ENCODE assay signal across 13 cellular contexts in the genomic region with DNA sequence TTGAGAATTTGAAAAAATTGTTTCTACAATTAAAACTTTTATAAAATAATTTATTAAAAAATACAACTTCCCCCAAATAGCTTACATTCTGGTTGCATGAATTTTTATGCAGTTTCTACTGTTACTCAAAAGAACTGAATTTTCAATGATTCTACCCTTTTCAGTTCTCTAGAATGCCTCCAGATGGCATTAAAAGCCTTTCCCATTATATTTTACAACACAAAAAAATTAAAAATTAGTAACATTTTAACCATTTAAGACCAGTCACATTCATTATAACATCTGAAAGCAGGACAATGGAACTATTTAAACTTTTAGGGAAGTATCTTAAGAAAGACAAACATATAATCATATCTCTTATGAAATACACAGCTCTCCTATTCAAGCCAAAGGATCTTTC.
DNase-seq lines count a peak whose midpoint lies in the region; ATAC-seq, FAIRE-seq and TF ChIP-seq lines count a peak whose summit lies in the region.
"Had no signal": no experiment of that assay in that cellular context is flagged by ENCODE, and none has a peak within 500 bp of the region (broad histone marks: within the 10 kb centered on the region; RNA-seq: fewer than 3 reads in every experiment).

No MANE protein-coding gene starts in this region.

- TF ChIP-seq CTCF in fibroblast of pulmonary artery (IDR thresholded peaks at IDR 0.05; ENCODE audit: low read length, missing control alignments) = peak; percentile 29
- TF ChIP-seq CTCF in testis (IDR thresholded peaks at IDR 0.05) = peak in 2 of 3 experiments; percentile 3 to 18

- no peak overlapping the region for H3K27ac ChIP-seq in testis
- no peak overlapping the region for H3K27ac ChIP-seq in neuronal stem cell (replicated peaks; ENCODE audit: low read length)
- H3K27ac ChIP-seq: sigmoid colon, thyroid gland had no signal

- no peak overlapping the region for H3K14ac ChIP-seq in neuronal stem cell (ENCODE audit: low read length)

- ATAC-seq in HG02642 (IDR thresholded peaks at IDR 0.05; ENCODE audit: poor library complexity, unreplicated experiment) = no peak
- ATAC-seq in HG03469 (IDR thresholded peaks at IDR 0.05; ENCODE audit: unreplicated experiment) = no peak

- H3K79me1 ChIP-seq in neuronal stem cell (ENCODE audit: low read depth, low read length) = no peaks in the 10 kb centered on the region

- H3K27me3 ChIP-seq in testis (no peaks in the 10 kb centered on the region), neuronal stem cell (ENCODE audit: control insufficient read depth in 3 of 3, insufficient read depth in 3 of 3, low read depth in 1 of 3, low read length in 3 of 3) (no peaks in the 10 kb centered on the region)
- H3K27me3 ChIP-seq: sigmoid colon, thyroid gland had no signal

- H3K18ac ChIP-seq in neuronal stem cell (ENCODE audit: low read length) = no peak overlapping the region

- TF ChIP-seq POLR2A in testis (IDR thresholded peaks at IDR 0.05) = no peak

- H3K4ac ChIP-seq in neuronal stem cell (ENCODE audit: low read length) = no peak overlapping the region

- no peaks in the 10 kb centered on the region for H3K4me1 ChIP-seq in testis
- peaks cover 0 to 8% of the 10 kb centered on the region in 2 donors for H3K4me1 ChIP-seq in neuronal stem cell (ENCODE audit: control insufficient read depth in 2 of 2, insufficient read depth in 1 of 2, low read depth in 1 of 2, low read length in 2 of 2)
- H3K4me1 ChIP-seq: thyroid gland had no signal

- FAIRE-seq in RCC 7860 (lab: Jason Lieb, UNC) = peak; percentile 56

- H4K91ac ChIP-seq in neuronal stem cell (ENCODE audit: low read depth, low read length, poor library complexity) = no peak overlapping the region

- H3K4me3 ChIP-seq in fibroblast of pulmonary artery (replicated peaks; ENCODE audit: low read depth, low read length) (no peak overlapping the region), testis (no peak overlapping the region), neuronal stem cell (ENCODE audit: low read length in 2 of 2) (no peak overlapping the region)
- H3K4me3 ChIP-seq: sigmoid colon, thyroid gland had no signal

- no peak overlapping the region for H3K4me2 ChIP-seq in neuronal stem cell (ENCODE audit: insufficient read depth, low read length, poor library complexity, severe bottlenecking)

- H3K36me3 ChIP-seq in testis (ENCODE audit: low read depth, missing control alignments) (no peaks in the 10 kb centered on the region), neuronal stem cell (replicated peaks in 1 of 2; ENCODE audit: control insufficient read depth in 2 of 2, insufficient read depth in 2 of 2, low read length in 2 of 2) (no peaks in the 10 kb centered on the region)
- H3K36me3 ChIP-seq: sigmoid colon, thyroid gland had no signal

- intact Hi-C loops in testis (cut with DNase I; ENCODE audit: low total_unique reads) = no loop called here

- H3K9me3 ChIP-seq in testis (no peaks in the 10 kb centered on the region), neuronal stem cell (replicated peaks in 1 of 2; ENCODE audit: control insufficient read depth in 2 of 2, insufficient read depth in 1 of 2, low read depth in 1 of 2, low read length in 2 of 2) (peaks cover 2 to 6% of the 10 kb centered on the region in 2 donors)
- H3K9me3 ChIP-seq: thyroid gland had no signal

- H2BK15ac ChIP-seq in neuronal stem cell (ENCODE audit: low read length) = no peak overlapping the region

- no peak overlapping the region for H2AFZ ChIP-seq in neuronal stem cell (ENCODE audit: low read length)

- peak; percentile 6 for DNase-seq in SKM-1 treated with dmso at 0.1 percent for 144 hours (lab: John Stamatoyannopoulos, UW; ENCODE audit: unreplicated experiment)
- no peak for DNase-seq in SKM-1 (lab: John Stamatoyannopoulos, UW; ENCODE audit: unreplicated experiment)
- no peak for DNase-seq in RCC 7860 (ENCODE audit: low spot score)
- no peak for DNase-seq in fibroblast of pulmonary artery (ENCODE audit: low read depth)
- DNase-seq in testis = no peak
- DNase-seq in neuronal stem cell (ENCODE audit: low spot score) = no peak
- DNase-seq: activated CD4-positive, alpha-beta T cell treated with anti-CD3 and anti-CD28 coated beads, Interleukin-2, amount 50 U/mL, for 48 hours; dermis blood vessel endothelial cell; NCI-H69; sigmoid colon; thyroid gland had no signal

- H2BK120ac ChIP-seq in neuronal stem cell (ENCODE audit: low read depth, low read length) = no peak overlapping the region

- H2AK5ac ChIP-seq in neuronal stem cell (ENCODE audit: low read depth, low read length) = no peak overlapping the region

- no peak overlapping the region for H3K9ac ChIP-seq in neuronal stem cell (ENCODE audit: low read depth, low read length, poor library complexity)

- no peak overlapping the region for H2BK12ac ChIP-seq in neuronal stem cell (ENCODE audit: low read length)

- H2BK5ac ChIP-seq in neuronal stem cell (ENCODE audit: low read length) = no peak overlapping the region

- no peak overlapping the region for H3K23ac ChIP-seq in neuronal stem cell (ENCODE audit: low read depth, low read length, poor library complexity)

- H4K8ac ChIP-seq in neuronal stem cell (ENCODE audit: low read depth, low read length) = no peak overlapping the region
